Comparison of ENCODE assay signal across 6 cellular contexts in the genomic region with DNA sequence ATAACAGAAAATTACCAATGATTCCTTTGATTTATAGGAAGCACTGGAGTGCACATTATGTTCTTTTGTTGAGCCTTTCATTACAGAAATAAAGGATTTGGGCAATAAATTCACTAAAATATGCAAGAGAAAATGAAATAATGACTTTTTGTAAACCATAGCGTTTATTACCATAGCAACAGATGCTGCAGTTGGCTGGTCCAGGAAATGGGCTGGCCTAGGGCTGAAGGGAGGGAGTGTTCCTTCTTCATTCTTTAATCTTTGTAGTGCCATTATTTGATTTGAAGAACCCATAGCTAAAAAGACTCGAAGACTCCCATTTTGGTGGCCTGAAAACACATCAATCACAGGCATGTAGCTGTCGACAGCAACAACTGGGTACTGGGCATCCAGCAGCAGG.
"Had no signal": no experiment of that assay in that cellular context is flagged by ENCODE, and none has a peak within 500 bp of the region (broad histone marks: within the 10 kb centered on the region; RNA-seq: fewer than 3 reads in every experiment).

No MANE protein-coding gene starts in this region.

- H3K4me3 Mint-ChIP-seq: H9, HFFc6 had no signal

- H2AFZ ChIP-seq: GM23248 had no signal

- H3K27ac Mint-ChIP-seq: H9, HFFc6 had no signal

- DNase-seq: GM23248, H9, HFFc6, IMR-90, KBM-7 had no signal

- H3K4me3 ChIP-seq: GM23248 had no signal

- H3K9me3 Mint-ChIP-seq: H9, HFFc6 had no signal

- H3K9ac ChIP-seq: GM23248 had no signal

- ATAC-seq: HCT116 had no signal

- H3K27ac ChIP-seq: GM23248 had no signal
